In genomic region chr2:48356701-48357322, GRCh38 we compare ENCODE assay signal across 8 cellular contexts. TPM values are rescaled to one million over a fixed set of nuclear protein-coding genes. Genes with fewer than 3 reads are reported as not detected.
DNase-seq lines count a peak whose midpoint lies in the region; ATAC-seq and FAIRE-seq lines count a peak whose summit lies in the region.

No MANE protein-coding gene starts in this region.

- no peaks in the 10 kb centered on the region for H3K27me3 Mint-ChIP-seq in naive thymus-derived CD4-positive, alpha-beta T cell

- peak overlapping the region; percentile 84 to 97 (median 95) for H3K27ac Mint-ChIP-seq in naive thymus-derived CD4-positive, alpha-beta T cell

- DNase-seq in CMK (ENCODE audit: low read depth) (peak; percentile 39), dedifferentiated amniotic fluid mesenchymal stem cell (ENCODE audit: extremely low spot score) (no peak), kidney glomerular epithelial cell (lab: John Stamatoyannopoulos, UW) (no peak), occipital lobe (lab: John Stamatoyannopoulos, UW) (no peak)
- DNase-seq in naive thymus-derived CD4-positive, alpha-beta T cell, result peak in 7 of 9 donors; percentile 53 to 77 (median 72)

- peaks cover 0 to 34% (median 26%) of the 10 kb centered on the region in 5 donors for H3K36me3 Mint-ChIP-seq in naive thymus-derived CD4-positive, alpha-beta T cell

- H3K4me1 Mint-ChIP-seq in naive thymus-derived CD4-positive, alpha-beta T cell, result peaks cover 46 to 77% (median 67%) of the 10 kb centered on the region in 7 donors

- H3K9me3 ChIP-seq in naive thymus-derived CD4-positive, alpha-beta T cell (ENCODE audit: control insufficient read depth in 2 of 3, low read length in 3 of 3), result no peaks in the 10 kb centered on the region

- intact Hi-C loops in naive thymus-derived CD4-positive, alpha-beta T cell (cut with micrococcal nuclease), result loop anchor here (1.0 to 2.0 kb wide), 6 partner anchors 13 to 450 kb away; partner anchors contain the start of gene FBXO11 (in 1 of the 2)

- H3K9me3 Mint-ChIP-seq in naive thymus-derived CD4-positive, alpha-beta T cell, result peaks cover 0 to 8% (median 1%) of the 10 kb centered on the region in 11 donors

- CTCF ChIA-PET in naive thymus-derived CD4-positive, alpha-beta T cell (lab: Charles Lee), result interaction anchor here (0.6 kb wide), 1 partner anchor 73 kb away, joined by 3 read pairs; no protein-coding TSS in a partner anchor

- POLR2A ChIA-PET in naive thymus-derived CD4-positive, alpha-beta T cell (lab: Charles Lee), result interaction anchor here (0.6 to 1.8 kb wide), 3 partner anchors 11 to 15 kb away, joined by 4 to 6 read pairs (median 4); no protein-coding TSS in a partner anchor

- peak overlapping the region; percentile 0 for H3K4me3 ChIP-seq in naive thymus-derived CD4-positive, alpha-beta T cell (ENCODE audit: low read length)

- peak; percentile 88 for ATAC-seq in GM19395 (IDR thresholded peaks at IDR 0.05; ENCODE audit: unreplicated experiment)
- ATAC-seq in HG03520 (IDR thresholded peaks at IDR 0.05; ENCODE audit: unreplicated experiment), result peak; percentile 66
- ATAC-seq in naive thymus-derived CD4-positive, alpha-beta T cell, result peak; percentile 88

- peaks cover 0 to 5% (median 0%) of the 10 kb centered on the region in 3 experiments for H3K36me3 ChIP-seq in naive thymus-derived CD4-positive, alpha-beta T cell (ENCODE audit: control insufficient read depth in 2 of 3, insufficient read depth in 3 of 3, low read length in 3 of 3)

- no peaks in the 10 kb centered on the region for H3K27me3 ChIP-seq in naive thymus-derived CD4-positive, alpha-beta T cell (ENCODE audit: control insufficient read depth in 2 of 2, insufficient read depth in 2 of 2, low read length in 2 of 2)

- peak overlapping the region; percentile 72 for H3K27ac ChIP-seq in naive thymus-derived CD4-positive, alpha-beta T cell (ENCODE audit: low read depth, low read length)

- FAIRE-seq in TTC549 (lab: Jason Lieb, UNC), result peak; percentile 5

- H3K4me3 Mint-ChIP-seq in naive thymus-derived CD4-positive, alpha-beta T cell, result peak overlapping the region; percentile 5 to 84 (median 72)

- peaks cover 15 to 50% of the 10 kb centered on the region in 2 donors for H3K4me1 ChIP-seq in naive thymus-derived CD4-positive, alpha-beta T cell (ENCODE audit: control insufficient read depth in 2 of 2, insufficient read depth in 2 of 2, low read length in 2 of 2)

RNA-seq across cellular contexts. Expression of gene FOXN2, which starts 42.3 kb away (rescaled TPM):
- total RNA-seq in naive thymus-derived CD4-positive, alpha-beta T cell, result 10 to 100 TPM; 35.5 to 61.1 (median 52.2) TPM
- 10 to 100 TPM; 36.2 to 39.8 TPM for polyA plus RNA-seq in naive thymus-derived CD4-positive, alpha-beta T cell
- total RNA-seq in occipital lobe, result 84.5 TPM

Comparison
In these comparisons a context has a peak if more than half of its experiments do, and no peak if none do; other contexts are left out.
1. DNase-seq: peak in CMK (single experiment) and naive thymus-derived CD4-positive, alpha-beta T cell (7 of 9); none in dedifferentiated amniotic fluid mesenchymal stem cell (single experiment), kidney glomerular epithelial cell (single experiment) and occipital lobe (single experiment).
2. Peak in every context shown above with its lines, with median percentiles within 50 percentile points of each other: ATAC-seq.